In genomic region chr2:144943293-144943941, GRCh38 we compare ENCODE assay signal across 23 cellular contexts.
DNase-seq lines count a peak whose midpoint lies in the region; ATAC-seq, FAIRE-seq and TF ChIP-seq lines count a peak whose summit lies in the region.
"Had no signal": no experiment of that assay in that cellular context is flagged by ENCODE, and none has a peak within 500 bp of the region (broad histone marks: within the 10 kb centered on the region; RNA-seq: fewer than 3 reads in every experiment).

No MANE protein-coding gene starts in this region.

- H3K27ac ChIP-seq in breast epithelium (no peak overlapping the region), brain microvascular endothelial cell (peak overlapping the region; percentile 87), mesodermal cell (ENCODE audit: low read depth, low read length, severe bottlenecking) (peak overlapping the region; percentile 31), aorta (ENCODE audit: low read depth in 1 of 2, low read length in 2 of 2) (peak overlapping the region; percentile 25 to 49)
- H3K27ac ChIP-seq: 22Rv1, psoas muscle, spleen had no signal

- no peak for ATAC-seq in aorta (ENCODE audit: low FRiP score)
- no peak for ATAC-seq in activated naive CD8-positive, alpha-beta T cell treated with anti-CD3 and anti-CD28 coated beads, Interleukin-2, amount 50 U/mL, for 24 hours
- ATAC-seq: esophagus mucosa, natural killer cell, psoas muscle, T-cell had no signal

- no peak for FAIRE-seq in RCC 7860 (lab: Jason Lieb, UNC)
- FAIRE-seq: urothelium cell line had no signal

- TF ChIP-seq POLR2A in breast epithelium (IDR thresholded peaks at IDR 0.05): no peak

- intact Hi-C loops in MCF 10A (cut with micrococcal nuclease): no loop called here
- intact Hi-C loops in breast epithelium (cut with DNase I; ENCODE audit: low total_unique reads): no loop called here
- intact Hi-C loops in aorta (cut with DNase I): loop anchor here (5.0 kb wide), 2 partner anchors 54 to 64 kb away; no protein-coding TSS in a partner anchor

- H3K27me3 ChIP-seq in breast epithelium (no peaks in the 10 kb centered on the region), brain microvascular endothelial cell (replicated peaks) (no peaks in the 10 kb centered on the region), aorta (ENCODE audit: control insufficient read depth in 1 of 2, insufficient read depth in 2 of 2, low read length in 1 of 2) (no peaks in the 10 kb centered on the region)
- H3K27me3 ChIP-seq: spleen had no signal

- in situ Hi-C loops in brain microvascular endothelial cell (cut with HindIII; ENCODE audit: low pct_ligation_motif_present, low sequenced_read_pairs): no loop called here

- POLR2A ChIA-PET in MCF 10A (lab: Yijun Ruan, JAX): interaction anchor here (0.7 to 1.4 kb wide), 4 partner anchors 13 to 283 kb away, joined by 3 to 4 read pairs (median 3); no protein-coding TSS in a partner anchor

- DNase-seq in MCF 10A (ENCODE audit: unreplicated experiment) (no peak), breast epithelium (ENCODE audit: low spot score in 2 of 2) (no peak), brain microvascular endothelial cell (no peak), aorta (no peak), RCC 7860 (ENCODE audit: low spot score) (no peak)
- DNase-seq in activated naive CD8-positive, alpha-beta T cell treated with anti-CD3 and anti-CD28 coated beads, Interleukin-2, amount 50 U/mL, for 24 hours: no peak
- no peak for DNase-seq in stimulated activated CD4-positive, alpha-beta T cell treated with anti-CD3 and anti-CD28 coated beads, Interleukin-2, amount 100 ng/mL, for 24 hours
- DNase-seq: activated CD4-positive, alpha-beta T cell treated with anti-CD3 and anti-CD28 coated beads for 48 hours; activated effector memory CD4-positive, alpha-beta T cell treated with Interleukin-2 at 50 U/mL for 16 hours; COR-L47; natural killer cell; NCI-H1417 treated with DMSO at 0.1 percent for 48 hours; NCI-H2107; NCI-H524 treated with DMSO at 0.1 percent for 48 hours; psoas muscle; spleen; T-cell had no signal

- 86 to 93% methylated on average over 1 of the region's 5 CpGs for WGBS in mesodermal cell (ENCODE audit: insufficient coverage in 2 of 2), 2 experiments
- 16 to 23% methylated on average over 5 of the region's 5 CpGs for WGBS in aorta, 2 donors

- H3K4me1 ChIP-seq in breast epithelium: no peaks in the 10 kb centered on the region
- H3K4me1 ChIP-seq in mesodermal cell (ENCODE audit: control insufficient read depth, insufficient read depth, low read length, poor library complexity, severe bottlenecking): peaks cover 23% of the 10 kb centered on the region
- peaks cover 1 to 17% of the 10 kb centered on the region in 2 donors for H3K4me1 ChIP-seq in aorta (ENCODE audit: control insufficient read depth in 1 of 2, insufficient read depth in 2 of 2, low read length in 2 of 2)
- H3K4me1 ChIP-seq: psoas muscle had no signal

- no peaks in the 10 kb centered on the region for H3K36me3 Mint-ChIP-seq in MCF 10A (ENCODE audit: insufficient read depth, unreplicated experiment)
- H3K36me3 Mint-ChIP-seq in activated naive CD8-positive, alpha-beta T cell treated with anti-CD3 and anti-CD28 coated beads, Interleukin-2, amount 50 U/mL, for 24 hours (ENCODE audit: low read depth): no peaks in the 10 kb centered on the region
- H3K36me3 Mint-ChIP-seq: memory B cell, natural killer cell, T-cell had no signal

- H3K9me3 Mint-ChIP-seq in MCF 10A (ENCODE audit: unreplicated experiment): no peaks in the 10 kb centered on the region
- no peaks in the 10 kb centered on the region for H3K9me3 Mint-ChIP-seq in activated naive CD8-positive, alpha-beta T cell treated with anti-CD3 and anti-CD28 coated beads, Interleukin-2, amount 50 U/mL, for 24 hours
- H3K9me3 Mint-ChIP-seq: memory B cell, natural killer cell, T-cell had no signal

- TF ChIP-seq CTCF in MCF 10A (IDR thresholded peaks at IDR 0.05; ENCODE audit: unreplicated experiment) (no peak), breast epithelium (IDR thresholded peaks at IDR 0.05) (no peak), brain microvascular endothelial cell (IDR thresholded peaks at IDR 0.05; ENCODE audit: low read depth, low read length, missing control alignments) (no peak)

- H3K4me3 Mint-ChIP-seq in MCF 10A (ENCODE audit: unreplicated experiment): no peak overlapping the region
- no peak overlapping the region for H3K4me3 Mint-ChIP-seq in activated naive CD8-positive, alpha-beta T cell treated with anti-CD3 and anti-CD28 coated beads, Interleukin-2, amount 50 U/mL, for 24 hours
- H3K4me3 Mint-ChIP-seq: B cell, memory B cell, natural killer cell, T-cell had no signal

- H3K27me3 Mint-ChIP-seq in MCF 10A (ENCODE audit: insufficient read depth, unreplicated experiment): no peaks in the 10 kb centered on the region
- no peaks in the 10 kb centered on the region for H3K27me3 Mint-ChIP-seq in activated naive CD8-positive, alpha-beta T cell treated with anti-CD3 and anti-CD28 coated beads, Interleukin-2, amount 50 U/mL, for 24 hours
- H3K27me3 Mint-ChIP-seq: B cell, T-cell had no signal

- BruUV-seq in MCF 10A (replicated peaks; lab: Mats Ljungman, UMichigan): no TSS peak

- H3K9me3 ChIP-seq in breast epithelium: no peaks in the 10 kb centered on the region
- no peaks in the 10 kb centered on the region for H3K9me3 ChIP-seq in mesodermal cell (ENCODE audit: control insufficient read depth, low read length)
- H3K9me3 ChIP-seq in aorta (ENCODE audit: control insufficient read depth, low read length): no peaks in the 10 kb centered on the region
- H3K9me3 ChIP-seq: psoas muscle, spleen had no signal

- H3K4me3 ChIP-seq in breast epithelium (no peak overlapping the region), brain microvascular endothelial cell (ENCODE audit: low read depth, low read length) (no peak overlapping the region), mesodermal cell (ENCODE audit: extremely low read depth, insufficient read depth, low read length, poor library complexity, severe bottlenecking) (no peak overlapping the region), aorta (ENCODE audit: low read length in 2 of 2) (no peak overlapping the region)
- H3K4me3 ChIP-seq: psoas muscle, spleen had no signal

- peak overlapping the region; percentile 2 for H3K27ac Mint-ChIP-seq in MCF 10A (ENCODE audit: low read depth, unreplicated experiment)
- H3K27ac Mint-ChIP-seq in activated naive CD8-positive, alpha-beta T cell treated with anti-CD3 and anti-CD28 coated beads, Interleukin-2, amount 50 U/mL, for 24 hours: no peak overlapping the region
- H3K27ac Mint-ChIP-seq: B cell, memory B cell, natural killer cell, T-cell had no signal

- peaks cover 25% of the 10 kb centered on the region for H3K4me1 Mint-ChIP-seq in MCF 10A (ENCODE audit: insufficient read depth, unreplicated experiment)
- H3K4me1 Mint-ChIP-seq in activated naive CD8-positive, alpha-beta T cell treated with anti-CD3 and anti-CD28 coated beads, Interleukin-2, amount 50 U/mL, for 24 hours: no peaks in the 10 kb centered on the region
- H3K4me1 Mint-ChIP-seq: B cell, memory B cell, natural killer cell, T-cell had no signal

- H3K36me3 ChIP-seq in breast epithelium: no peaks in the 10 kb centered on the region
- no peaks in the 10 kb centered on the region for H3K36me3 ChIP-seq in brain microvascular endothelial cell (replicated peaks)
- no peaks in the 10 kb centered on the region for H3K36me3 ChIP-seq in mesodermal cell (ENCODE audit: control insufficient read depth, insufficient read depth, low read length)
- no peaks in the 10 kb centered on the region for H3K36me3 ChIP-seq in aorta (ENCODE audit: control insufficient read depth in 1 of 2, insufficient read depth in 2 of 2, low read length in 1 of 2)
- H3K36me3 ChIP-seq: spleen had no signal

- CTCF ChIA-PET in MCF 10A (lab: Yijun Ruan, JAX): interaction anchor here (0.6 kb wide), 1 partner anchor 67 kb away, joined by 3 read pairs; no protein-coding TSS in a partner anchor

Comparison
In these comparisons a context has a peak if more than half of its experiments do, and no peak if none do; other contexts are left out.
1. H3K27ac ChIP-seq: peak in brain microvascular endothelial cell (single experiment), mesodermal cell (single experiment) and aorta (2 of 2); none in breast epithelium (0 of 2).
2. intact Hi-C loops: an anchor here in aorta (5.0 kb wide); none called in MCF 10A and breast epithelium.